8 cellular contexts compared by ENCODE assay signal in genomic region chr16:85616608-85617311, GRCh38. TPM values are rescaled to one million over a fixed set of nuclear protein-coding genes. Genes with fewer than 3 reads are reported as not detected.
A peak's percentile ranks its signal among the peaks of the same experiment; 100 is the strongest.
DNase-seq lines count a peak whose midpoint lies in the region; ATAC-seq and TF ChIP-seq lines count a peak whose summit lies in the region.

No MANE protein-coding gene starts in this region.

- peak overlapping the region; percentile 70 for H3K4me3 Mint-ChIP-seq in activated CD8-positive, alpha-beta T cell treated with anti-CD3 and anti-CD28 coated beads for 36 hours

- CTCF ChIA-PET in activated CD8-positive, alpha-beta T cell treated with anti-CD3 and anti-CD28 coated beads for 36 hours (lab: Charles Lee) = interaction anchor here (0.5 to 5.3 kb wide), 72 partner anchors 10 to 376 kb away, joined by 3 to 95 read pairs (median 4); no protein-coding TSS in a partner anchor

- in situ Hi-C loops in transverse colon (cut with MboI; ENCODE audit: low pct_ligation_motif_present in 1 of 4, low pct_unique_long_range_greater_than_20kb in 1 of 4, low sequenced_read_pairs in 3 of 4) = loop anchor here in 2 of 4 donors (25.0 kb wide), 1 partner anchor 179 kb away; no protein-coding TSS in a partner anchor

- no peak for TF ChIP-seq EP300 in transverse colon (IDR thresholded peaks at IDR 0.05; ENCODE audit: low read depth)

- POLR2A ChIA-PET in activated CD8-positive, alpha-beta T cell treated with anti-CD3 and anti-CD28 coated beads for 36 hours (lab: Charles Lee) = interaction anchor here (0.6 to 5.8 kb wide), 7 partner anchors 8 to 151 kb away, joined by 3 to 52 read pairs (median 4); no protein-coding TSS in a partner anchor

- TF ChIP-seq POLR2A in transverse colon (IDR thresholded peaks at IDR 0.05) = no peak

- WGBS in transverse colon (ENCODE audit: low coverage in 1 of 2), 2 donors = 40 to 80% methylated on average over 1 to 26 of the region's 28 CpGs

- DNase-seq in GM12865 (ENCODE audit: low read depth) (peak; percentile 87), kidney tubule cell (ENCODE audit: low spot score) (peak; percentile 44), transverse colon (peak; percentile 63), NCI-H2029 treated with DMSO at 0.1 percent for 48 hours (lab: John Stamatoyannopoulos, UW) (no peak), SHP77 treated with DMSO at 0.1 percent for 48 hours (lab: John Stamatoyannopoulos, UW) (no peak)
- peak; percentile 74 for DNase-seq in activated CD8-positive, alpha-beta T cell treated with anti-CD3 and anti-CD28 coated beads for 36 hours
- no peak for DNase-seq in activated CD4-positive, CD25-positive, alpha-beta regulatory T cell treated with anti-CD3 and anti-CD28 coated beads, Interleukin-2, amount 50 U/mL, for 72 hours

- ATAC-seq in HG03097 (IDR thresholded peaks at IDR 0.05; ENCODE audit: low FRiP score, unreplicated experiment) = peak; percentile 26
- peak; percentile 6 for ATAC-seq in activated CD8-positive, alpha-beta T cell treated with anti-CD3 and anti-CD28 coated beads for 36 hours

- H3K27ac ChIP-seq in transverse colon = peak overlapping the region; percentile 89 to 98 (median 94)

- TF ChIP-seq CTCF in GM12865 (IDR thresholded peaks at IDR 0.05; ENCODE audit: insufficient read depth, low read depth, low read length, missing control alignments) (no peak), transverse colon (IDR thresholded peaks at IDR 0.05) (no peak)
- TF ChIP-seq CTCF in activated CD8-positive, alpha-beta T cell treated with anti-CD3 and anti-CD28 coated beads for 36 hours (IDR thresholded peaks at IDR 0.05) = no peak

- peak overlapping the region; percentile 40 for H3K4me3 ChIP-seq in GM12865 (ENCODE audit: low read depth, low read length)
- peak overlapping the region in 1 of 4 donors; percentile 3 for H3K4me3 ChIP-seq in transverse colon

- H3K4me1 Mint-ChIP-seq in activated CD8-positive, alpha-beta T cell treated with anti-CD3 and anti-CD28 coated beads for 36 hours (ENCODE audit: low read depth) = peaks cover 49% of the 10 kb centered on the region

- no peaks in the 10 kb centered on the region for H3K27me3 Mint-ChIP-seq in activated CD8-positive, alpha-beta T cell treated with anti-CD3 and anti-CD28 coated beads for 36 hours

- H3K27me3 ChIP-seq in transverse colon = no peaks in the 10 kb centered on the region

- H3K27ac Mint-ChIP-seq in activated CD8-positive, alpha-beta T cell treated with anti-CD3 and anti-CD28 coated beads for 36 hours = peak overlapping the region; percentile 75

- intact Hi-C loops in activated CD8-positive, alpha-beta T cell treated with anti-CD3 and anti-CD28 coated beads for 36 hours (cut with micrococcal nuclease) = no loop called here
- intact Hi-C loops in transverse colon (cut with DNase I; ENCODE audit: low total_unique reads) = loop anchor here (2.0 to 10.0 kb wide), 4 partner anchors 102 to 489 kb away; no protein-coding TSS in a partner anchor

- no peaks in the 10 kb centered on the region for H3K9me3 Mint-ChIP-seq in activated CD8-positive, alpha-beta T cell treated with anti-CD3 and anti-CD28 coated beads for 36 hours

- peaks cover 30 to 66% (median 55%) of the 10 kb centered on the region in 4 donors for H3K4me1 ChIP-seq in transverse colon

- H3K36me3 ChIP-seq in transverse colon = no peaks in the 10 kb centered on the region

- no peaks in the 10 kb centered on the region for H3K9me3 ChIP-seq in transverse colon

- H3K36me3 Mint-ChIP-seq in activated CD8-positive, alpha-beta T cell treated with anti-CD3 and anti-CD28 coated beads for 36 hours (ENCODE audit: low read depth) = no peaks in the 10 kb centered on the region

RNA-seq across cellular contexts. Expression of gene GSE1, which starts 3.6 kb away (rescaled TPM):
- 10 to 100 TPM; 33.6 to 34.5 TPM for total RNA-seq in activated CD8-positive, alpha-beta T cell treated with anti-CD3 and anti-CD28 coated beads for 36 hours
- total RNA-seq in transverse colon = 100 to 1,000 TPM; 100 to 139 (median 120) TPM

Comparison
In these comparisons a context has a peak if more than half of its experiments do, and no peak if none do; other contexts are left out.
1. DNase-seq: peak in GM12865 (single experiment), activated CD8-positive, alpha-beta T cell treated with anti-CD3 and anti-CD28 coated beads for 36 hours (single experiment), kidney tubule cell (single experiment) and transverse colon (single experiment); none in activated CD4-positive, CD25-positive, alpha-beta regulatory T cell treated with anti-CD3 and anti-CD28 coated beads, Interleukin-2, amount 50 U/mL, for 72 hours (single experiment), NCI-H2029 treated with DMSO at 0.1 percent for 48 hours (single experiment) and SHP77 treated with DMSO at 0.1 percent for 48 hours (single experiment).